18 cellular contexts compared by ENCODE assay signal in the genomic region with DNA sequence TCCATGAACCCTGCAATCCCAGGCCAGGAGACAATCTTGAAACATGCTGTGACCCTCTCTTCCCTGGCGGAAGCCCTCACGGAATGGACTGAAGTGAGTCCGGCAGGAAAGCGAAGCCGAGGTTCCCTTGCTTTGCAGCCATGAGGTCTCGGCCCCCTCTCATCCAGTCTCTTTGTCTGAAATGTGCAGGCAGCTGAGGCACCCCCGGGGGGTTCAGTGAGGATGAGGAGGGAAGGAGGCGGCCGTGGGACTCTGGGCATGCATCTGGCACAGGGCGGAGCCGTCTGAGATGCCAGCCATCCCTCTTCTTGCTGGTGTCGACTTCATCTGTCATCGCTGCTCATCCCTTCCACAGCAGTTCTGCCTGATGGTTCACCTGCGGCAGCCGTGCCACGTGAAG.
"Had no signal": no experiment of that assay in that cellular context is flagged by ENCODE, and none has a peak within 500 bp of the region (broad histone marks: within the 10 kb centered on the region; RNA-seq: fewer than 3 reads in every experiment).

No MANE protein-coding gene starts in this region.

- H3K4me3 ChIP-seq: K562, Peyer's patch had no signal

- ATAC-seq: activated CD8-positive, alpha-beta T cell treated with anti-CD3 and anti-CD28 coated beads, Interleukin-2, amount 10 ng/mL, durations not matched to agents 7 days and 5 days; K562 had no signal

- DNase-seq: activated CD4-positive, alpha-beta T cell treated with anti-CD3 and anti-CD28 coated beads for 48 hours; activated CD4-positive, alpha-beta T cell treated with anti-CD3 and anti-CD28 coated beads, Interleukin-2, amount 50 U/mL, for 4 hours; activated CD4-positive, CD25-positive, alpha-beta regulatory T cell treated with anti-CD3 and anti-CD28 coated beads, Interleukin-2, amount 50 U/mL, for 72 hours; activated CD8-positive, alpha-beta T cell treated with anti-CD3 and anti-CD28 coated beads, Interleukin-2, amount 10 ng/mL, durations not matched to agents 7 days and 5 days; activated gamma-delta T cell; activated naive CD4-positive, alpha-beta T cell treated with anti-CD3 and anti-CD28 coated beads for 36 hours; activated T-cell treated with anti-CD3 and anti-CD28 coated beads, Interleukin-2, amount 50 U/mL, for 24 hours; amygdala; Karpas-422; NCI-H1105 treated with DMSO at 0.1 percent for 48 hours; NCI-H1436 treated with DMSO at 0.1 percent for 48 hours; NCI-H187; NCI-H2081; NCI-H510A treated with DMSO at 0.1 percent for 48 hours; SHP77 treated with DMSO at 0.1 percent for 48 hours had no signal

- H3K36me3 ChIP-seq: Peyer's patch had no signal

- H3K27me3 ChIP-seq: Peyer's patch had no signal

- FAIRE-seq: astrocyte, K562 had no signal

- H3K9me3 ChIP-seq: Peyer's patch had no signal

- H3K27ac ChIP-seq: Peyer's patch had no signal

- H3K4me1 ChIP-seq: Peyer's patch had no signal
